Comparison of ENCODE assay signal across 10 cellular contexts in genomic region chr11:45100338-45100737, GRCh38. TPM values are rescaled to one million over a fixed set of nuclear protein-coding genes. Genes with fewer than 3 reads are reported as not detected.
DNase-seq lines count a peak whose midpoint lies in the region; ATAC-seq, FAIRE-seq and TF ChIP-seq lines count a peak whose summit lies in the region.
"Had no signal": no experiment of that assay in that cellular context is flagged by ENCODE, and none has a peak within 500 bp of the region (broad histone marks: within the 10 kb centered on the region; RNA-seq: fewer than 3 reads in every experiment).

No MANE protein-coding gene starts in this region.

- H3K9me1 ChIP-seq in K562 (ENCODE audit: control insufficient read depth, insufficient read depth, low read length), result peaks cover 5% of the 10 kb centered on the region

- H3K9ac ChIP-seq in K562 (ENCODE audit: insufficient read depth in 1 of 2, low read depth in 2 of 2, low read length in 2 of 2) (no peak overlapping the region), MM.1S (ENCODE audit: low read length) (no peak overlapping the region)

- TF ChIP-seq CTCF in K562 (IDR thresholded peaks at IDR 0.05 in 2 of 3, conservative IDR thresholded peaks at IDR 0.05 in 1 of 3; ENCODE audit: insufficient read depth in 2 of 3, low read depth in 1 of 3, low read length in 3 of 3), result no peak
- TF ChIP-seq CTCF in MM.1S (IDR thresholded peaks at IDR 0.05; ENCODE audit: low read length), result no peak

- no peaks in the 10 kb centered on the region for H3F3A ChIP-seq in MM.1S (ENCODE audit: insufficient read depth, low read length)

- no peak overlapping the region for H2AFZ ChIP-seq in K562 (ENCODE audit: low read depth, low read length)
- no peak overlapping the region for H2AFZ ChIP-seq in MM.1S (ENCODE audit: low read length)

- TF ChIP-seq POLR2A in K562 (conservative IDR thresholded peaks at IDR 0.05), result no peak

- H3K27me3 Mint-ChIP-seq in naive B cell, result peaks cover 18 to 24% (median 20%) of the 10 kb centered on the region in 3 donors

- intact Hi-C loops in K562 (cut with micrococcal nuclease), result loop anchor here (5.0 kb wide), 1 partner anchor 478 kb away; no protein-coding TSS in a partner anchor

- no peaks in the 10 kb centered on the region for H3K36me3 Mint-ChIP-seq in naive B cell

- no peak overlapping the region for H3K4me3 ChIP-seq in K562
- no peak overlapping the region for H3K4me3 ChIP-seq in MM.1S (ENCODE audit: low read length)

- peaks cover 26 to 31% (median 28%) of the 10 kb centered on the region in 3 donors for H3K4me1 Mint-ChIP-seq in naive B cell

- H3K4me2 ChIP-seq in K562 (ENCODE audit: insufficient read depth, low read length) (no peak overlapping the region), MM.1S (ENCODE audit: low read depth, low read length) (no peak overlapping the region)

- peak overlapping the region in 1 of 8 donors; percentile 1 for H3K4me3 Mint-ChIP-seq in naive B cell
- H3K4me3 Mint-ChIP-seq: activated T-cell treated with anti-CD3 and anti-CD28 coated beads, Interleukin-2, amount 50 U/mL, for 4 hours had no signal

- 0% methylated on average over 2 of the region's 2 CpGs for WGBS in K562 (ENCODE audit: insufficient coverage, low coverage, missing lambda C conversion rate)

- ATAC-seq in K562, result peak; percentile 66
- ATAC-seq in naive B cell (ENCODE audit: low read depth in 2 of 2), result peak; percentile 25 to 55
- ATAC-seq in GM18517 (IDR thresholded peaks at IDR 0.05; ENCODE audit: unreplicated experiment), result no peak

- H3K9me3 ChIP-seq in K562 (replicated peaks; ENCODE audit: control insufficient read depth, insufficient read depth, low read depth, low read length) (no peaks in the 10 kb centered on the region), MM.1S (replicated peaks; ENCODE audit: insufficient read depth, low read length) (no peaks in the 10 kb centered on the region)

- no TSS peak for BruUV-seq in K562 (replicated peaks; lab: Mats Ljungman, UMichigan)

- H3K9me3 Mint-ChIP-seq in naive B cell, result no peaks in the 10 kb centered on the region
- H3K9me3 Mint-ChIP-seq: activated T-cell treated with anti-CD3 and anti-CD28 coated beads, Interleukin-2, amount 50 U/mL, for 4 hours had no signal

- no peaks in the 10 kb centered on the region for H3K4me1 ChIP-seq in K562 (replicated peaks in 1 of 2; ENCODE audit: control insufficient read depth in 2 of 2, insufficient read depth in 2 of 2, low read length in 2 of 2)
- peaks cover 6% of the 10 kb centered on the region for H3K4me1 ChIP-seq in MM.1S (ENCODE audit: low read length)

- H3K27ac Mint-ChIP-seq in naive B cell, result peak overlapping the region in 2 of 6 donors; percentile 67 to 78

- no peak overlapping the region for H3K27ac ChIP-seq in K562 (ENCODE audit: extremely low read depth, low read depth, low read length)
- H3K27ac ChIP-seq in MM.1S (ENCODE audit: low read length), result no peak overlapping the region

- no peak for TF ChIP-seq RAD21 in K562 (CRISPR knock-in tag; conservative IDR thresholded peaks at IDR 0.05 in 1 of 2, IDR thresholded peaks at IDR 0.05 in 1 of 2)

- FAIRE-seq in K562 (lab: Jason Lieb, UNC), result no peak

- H3K36me3 ChIP-seq in K562 (ENCODE audit: control insufficient read depth, insufficient read depth, low read length), result no peaks in the 10 kb centered on the region
- H3K36me3 ChIP-seq in MM.1S (replicated peaks; ENCODE audit: insufficient read depth, low read length), result no peaks in the 10 kb centered on the region

- H3K9me2 ChIP-seq in MM.1S (replicated peaks; ENCODE audit: insufficient read depth, low read length), result no peaks in the 10 kb centered on the region

- H3K27me3 ChIP-seq in K562 (ENCODE audit: control insufficient read depth in 2 of 2, insufficient read depth in 2 of 2, low read length in 2 of 2) (peaks cover 0 to 12% of the 10 kb centered on the region in 2 experiments; a peak in 2 of 5 replicates), MM.1S (replicated peaks; ENCODE audit: insufficient read depth, low read length) (no peaks in the 10 kb centered on the region; the same call in 1 of the 2 replicates)

- DNase-seq in NCI-H2029 (lab: John Stamatoyannopoulos, UW) (peak; percentile 30), NCI-H2029 treated with DMSO at 0.1 percent for 48 hours (lab: John Stamatoyannopoulos, UW) (no peak), NCI-H1694 (lab: John Stamatoyannopoulos, UW) (peak; percentile 94), K562 (ENCODE audit: extremely low read depth in 1 of 4, low spot score in 3 of 4) (peak in 3 of 4 experiments; percentile 30 to 42 (median 32)), naive B cell (no peak), dedifferentiated amniotic fluid mesenchymal stem cell (ENCODE audit: extremely low spot score) (no peak), MM.1S (no peak)
- DNase-seq: ACHN; activated T-cell treated with anti-CD3 and anti-CD28 coated beads, Interleukin-2, amount 50 U/mL, for 4 hours had no signal

- TF ChIP-seq EP300 in K562 (IDR thresholded peaks at IDR 0.05; ENCODE audit: low read length), result no peak

- H3K79me2 ChIP-seq in K562 (ENCODE audit: control insufficient read depth, insufficient read depth, low read length) (no peaks in the 10 kb centered on the region), MM.1S (ENCODE audit: low read length) (no peaks in the 10 kb centered on the region)

- in situ Hi-C loops in K562 (cut with MboI), result loop anchor here (25.0 kb wide), 1 partner anchor 187 kb away; the partner anchor contains the start of gene SYT13

- POLR2A ChIA-PET in K562 (lab: Yijun Ruan, JAX), result interaction anchor here (0.8 to 0.9 kb wide), 2 partner anchors 11 to 164 kb away, joined by 3 read pairs; no protein-coding TSS in a partner anchor

- peaks cover 29% of the 10 kb centered on the region for H4K20me1 ChIP-seq in K562 (replicated peaks; ENCODE audit: control insufficient read depth, insufficient read depth, low read length)
- no peaks in the 10 kb centered on the region for H4K20me1 ChIP-seq in MM.1S (ENCODE audit: insufficient read depth, low read length)

- CTCF ChIA-PET in K562 (lab: Yijun Ruan, JAX; ENCODE audit: low intra/inter-chr PET ratio), result no interaction called here

TF ChIP-seq in K562, 482 proteins besides CTCF, POLR2A, EP300 and RAD21:
- TF ChIP-seq ZNF644 (tag; IDR thresholded peaks at IDR 0.05; ENCODE audit: low read depth) (no peak), TBL1XR1 (IDR thresholded peaks at IDR 0.05; ENCODE audit: low read length in 2 of 2) (no peak), PKNOX1 (IDR thresholded peaks at IDR 0.05) (peak; percentile 47; the same call in 1 of the 2 replicates), NFYB (IDR thresholded peaks at IDR 0.05; ENCODE audit: extremely low read depth, insufficient read length) (peak; percentile 15)
TF ChIP-seq in K562: peak in this region for 2.

RNA-seq across cellular contexts. Expression of gene PRDM11, which starts 46.1 kb away (rescaled TPM):
- 0.37 and 0.69 TPM in 2 replicates for total RNA-seq in K562 (2011; cell fraction: chromatin; rRNA removed; ENCODE audit: low replicate concordance)
- total RNA-seq in K562 (2011; cell fraction: nucleolus; rRNA removed), result 0.39 and 0.67 TPM in 2 replicates
- total RNA-seq in K562 (2011; cell fraction: nucleoplasm; rRNA removed), result 0.88 and 1.1 TPM in 2 replicates
- total RNA-seq in K562 (2014; rRNA removed) (0.14 and 0.41 TPM in 2 replicates), K562 (2014; rRNA removed; fragmentation: Illumina TruSeq; extraction: Trizol) (0.13 and 0.22 TPM in 2 replicates), K562 (2015; rRNA removed; fragmentation: Illumina TruSeq; extraction: Trizol) (0.36 and 0.53 TPM in 2 replicates), K562 (2021) (0.78 and 1.1 TPM in 2 replicates)
- polyA plus RNA-seq in K562 (2011; rRNA removed) (0.29 and 0.50 TPM in 2 replicates), K562 (2014; fragmentation: Illumina TruSeq; extraction: Trizol) (0.57 and 0.74 TPM in 2 replicates), K562 (2014; fragmentation: Nextera tagmentation; extraction: Ambion mirVana) (under 1 TPM; 0.01 to 0.03 TPM), K562 (2014; rRNA removed) (0.23 and 0.38 TPM in 2 replicates), naive B cell (ENCODE audit: low read depth in 6 of 6) (1 to 10 TPM in 5 of 6 donors, under 1 TPM in 1; 0.75 to 3.6 (median 1.6) TPM)
- 0.32 and 0.70 TPM in 2 replicates for polyA plus RNA-seq in K562 (2011; cell fraction: cytosol; rRNA removed)
- 0.93 and 1.3 TPM in 2 replicates for polyA plus RNA-seq in K562 (2011; cell fraction: nucleus; rRNA removed)
- polyA plus RNA-seq in K562 (2012), result 0.55 and 0.82 TPM in 2 replicates
- 0.39 and 0.81 TPM in 2 replicates for polyA minus RNA-seq in K562 (2011; rRNA and poly(A)+ RNA removed)
- 0.48 and 1.5 TPM in 2 replicates for polyA minus RNA-seq in K562 (2011; cell fraction: cytosol; rRNA and poly(A)+ RNA removed)
- 0.40 and 1.00 TPM in 2 replicates for polyA minus RNA-seq in K562 (2011; cell fraction: nucleus; rRNA and poly(A)+ RNA removed)

Comparison
In these comparisons a context has a peak if more than half of its experiments do, and no peak if none do; other contexts are left out.
1. DNase-seq: peak in NCI-H2029 (single experiment), NCI-H1694 (single experiment) and K562 (3 of 4); none in NCI-H2029 treated with DMSO at 0.1 percent for 48 hours (single experiment), naive B cell (single experiment), dedifferentiated amniotic fluid mesenchymal stem cell (single experiment) and MM.1S (single experiment).